Comparison of ENCODE assay signal across 25 cellular contexts in genomic region chr9:114784721-114785253, GRCh38.
"Had no signal": no experiment of that assay in that cellular context is flagged by ENCODE, and none has a peak within 500 bp of the region (broad histone marks: within the 10 kb centered on the region; RNA-seq: fewer than 3 reads in every experiment).

No MANE protein-coding gene starts in this region.

- H3K27me3 ChIP-seq: breast epithelium, spleen, uterus had no signal

- H3K4me3 Mint-ChIP-seq: activated naive CD4-positive, alpha-beta T cell treated with anti-CD3 and anti-CD28 coated beads for 36 hours; activated T-helper 1 cell treated with anti-CD3 and anti-CD28 coated beads, Interleukin-12 subunit alpha, Interleukin-12 subunit beta, Interleukin-2, Interleukin-4 antibody, amounts not matched to agents 30 ng/mL and 10 ng/mL and 1 ng/mL, durations not matched to agents 14 hours and 24 hours and 36 hours; central memory CD8-positive, alpha-beta T cell; dendritic cell treated with granulocyte-macrophage colony-stimulating factor and Interleukin-4, amounts not matched to agents 40 ng/mL and 50 ng/mL, for 4 days; natural killer cell treated with Interleukin-12 subunit alpha and Interleukin-12 subunit beta and Interleukin-15 and Interleukin-18, amount 100 ng/mL, for 72 hours; stimulated activated naive CD8-positive, alpha-beta T cell treated with anti-CD3 and anti-CD28 coated beads, Interleukin-15, Interleukin-2, amounts not matched to agents 100 ng/mL and 50 ng/mL, for 24 hours had no signal

- H3K27ac ChIP-seq: breast epithelium, esophagus squamous epithelium, thoracic aorta, uterus, VCaP had no signal

- H3K36me3 ChIP-seq: breast epithelium, esophagus squamous epithelium, spleen, thoracic aorta, uterus had no signal

- H3K4me3 ChIP-seq: breast epithelium, esophagus squamous epithelium, spleen, thoracic aorta, uterus had no signal

- H3K4me1 Mint-ChIP-seq: central memory CD8-positive, alpha-beta T cell had no signal

- ATAC-seq: activated CD4-positive, CD25-positive, alpha-beta regulatory T cell treated with anti-CD3 and anti-CD28 coated beads, Interleukin-2, amount 50 U/mL, for 24 hours; left cardiac atrium; natural killer cell treated with Interleukin-12 subunit alpha and Interleukin-12 subunit beta and Interleukin-15 and Interleukin-18, amount 100 ng/mL, for 72 hours; right cardiac atrium had no signal

- H3K9me3 Mint-ChIP-seq: activated naive CD4-positive, alpha-beta T cell treated with anti-CD3 and anti-CD28 coated beads for 36 hours; activated T-helper 1 cell treated with anti-CD3 and anti-CD28 coated beads, Interleukin-12 subunit alpha, Interleukin-12 subunit beta, Interleukin-2, Interleukin-4 antibody, amounts not matched to agents 30 ng/mL and 10 ng/mL and 1 ng/mL, durations not matched to agents 14 hours and 24 hours and 36 hours; central memory CD8-positive, alpha-beta T cell; dendritic cell treated with granulocyte-macrophage colony-stimulating factor and Interleukin-4, amounts not matched to agents 40 ng/mL and 50 ng/mL, for 4 days; natural killer cell treated with Interleukin-12 subunit alpha and Interleukin-12 subunit beta and Interleukin-15 and Interleukin-18, amount 100 ng/mL, for 72 hours; stimulated activated naive CD8-positive, alpha-beta T cell treated with anti-CD3 and anti-CD28 coated beads, Interleukin-15, Interleukin-2, amounts not matched to agents 100 ng/mL and 50 ng/mL, for 24 hours had no signal

- H3K4me1 ChIP-seq: breast epithelium, uterus had no signal

- DNase-seq: activated CD4-positive, alpha-beta T cell treated with anti-CD3 and anti-CD28 coated beads for 48 hours; activated CD4-positive, alpha-beta T cell treated with anti-CD3 and anti-CD28 coated beads, Interleukin-2, amount 50 U/mL, for 48 hours; activated CD8-positive, alpha-beta memory T cell treated with anti-CD3 and anti-CD28 coated beads for 24 hours; activated CD8-positive, alpha-beta memory T cell treated with anti-CD3 and anti-CD28 coated beads, Interleukin-2, amount 50 U/mL, for 4 hours; activated effector memory CD4-positive, alpha-beta T cell treated with anti-CD3 and anti-CD28 coated beads, Interleukin-2, amount 50 U/mL, for 16 hours; activated naive CD4-positive, alpha-beta T cell treated with anti-CD3 and anti-CD28 coated beads for 36 hours; activated T-cell treated with anti-CD3 and anti-CD28 coated beads, Interleukin-2, amount 50 U/mL, for 1 hour; esophagus squamous epithelium; glutamatergic neuron; left cardiac atrium; posterior cingulate gyrus; right cardiac atrium; spleen; stimulated activated CD4-positive, alpha-beta T cell treated with anti-CD3 and anti-CD28 coated beads, Interleukin-2, amount 100 ng/mL, for 48 hours; trophoblast cell; uterus had no signal

- H3K27ac Mint-ChIP-seq: activated naive CD4-positive, alpha-beta T cell treated with anti-CD3 and anti-CD28 coated beads for 36 hours; activated T-helper 1 cell treated with anti-CD3 and anti-CD28 coated beads, Interleukin-12 subunit alpha, Interleukin-12 subunit beta, Interleukin-2, Interleukin-4 antibody, amounts not matched to agents 30 ng/mL and 10 ng/mL and 1 ng/mL, durations not matched to agents 14 hours and 24 hours and 36 hours; dendritic cell treated with granulocyte-macrophage colony-stimulating factor and Interleukin-4, amounts not matched to agents 40 ng/mL and 50 ng/mL, for 4 days; natural killer cell treated with Interleukin-12 subunit alpha and Interleukin-12 subunit beta and Interleukin-15 and Interleukin-18, amount 100 ng/mL, for 72 hours; stimulated activated naive CD8-positive, alpha-beta T cell treated with anti-CD3 and anti-CD28 coated beads, Interleukin-15, Interleukin-2, amounts not matched to agents 100 ng/mL and 50 ng/mL, for 24 hours had no signal

- H3K27me3 Mint-ChIP-seq: stimulated activated naive CD8-positive, alpha-beta T cell treated with anti-CD3 and anti-CD28 coated beads, Interleukin-15, Interleukin-2, amounts not matched to agents 100 ng/mL and 50 ng/mL, for 24 hours had no signal

- H3K36me3 Mint-ChIP-seq: natural killer cell treated with Interleukin-12 subunit alpha and Interleukin-12 subunit beta and Interleukin-15 and Interleukin-18, amount 100 ng/mL, for 72 hours had no signal

- H3K9me3 ChIP-seq: breast epithelium, esophagus squamous epithelium, spleen, thoracic aorta, uterus had no signal
